16 cellular contexts compared by ENCODE assay signal in genomic region chr16:11080999-11081630, GRCh38.
DNase-seq lines count a peak whose midpoint lies in the region; ATAC-seq and TF ChIP-seq lines count a peak whose summit lies in the region.
"Had no signal": no experiment of that assay in that cellular context is flagged by ENCODE, and none has a peak within 500 bp of the region (broad histone marks: within the 10 kb centered on the region; RNA-seq: fewer than 3 reads in every experiment).

No MANE protein-coding gene starts in this region.

- BruUV-seq in Calu3 (replicated peaks; lab: Mats Ljungman, UMichigan), result no TSS peak

- no peak for ATAC-seq in GM19455 (IDR thresholded peaks at IDR 0.05; ENCODE audit: unreplicated experiment)

- peaks cover 80% of the 10 kb centered on the region for H3K4me1 Mint-ChIP-seq in activated CD4-positive, alpha-beta memory T cell treated with anti-CD3 and anti-CD28 coated beads for 36 hours (ENCODE audit: low read depth)
- H3K4me1 Mint-ChIP-seq in activated CD4-positive, alpha-beta memory T cell treated with anti-CD3 and anti-CD28 coated beads, Interleukin-2, amount 10 ng/mL, durations not matched to agents 7 days and 5 days, result peaks cover 74% of the 10 kb centered on the region
- H3K4me1 Mint-ChIP-seq in Calu3 (ENCODE audit: low read depth, unreplicated experiment), result peaks cover 58% of the 10 kb centered on the region
- H3K4me1 Mint-ChIP-seq in chondrocyte (ENCODE audit: low read depth), result peaks cover 75% of the 10 kb centered on the region

- H3K4me3 Mint-ChIP-seq in activated CD4-positive, alpha-beta memory T cell treated with anti-CD3 and anti-CD28 coated beads for 36 hours, result no peak overlapping the region
- no peak overlapping the region for H3K4me3 Mint-ChIP-seq in activated CD4-positive, alpha-beta memory T cell treated with anti-CD3 and anti-CD28 coated beads, Interleukin-2, amount 10 ng/mL, durations not matched to agents 7 days and 5 days
- H3K4me3 Mint-ChIP-seq in Calu3 (ENCODE audit: low read depth, unreplicated experiment) (no peak overlapping the region), chondrocyte (ENCODE audit: unreplicated experiment) (no peak overlapping the region)
- H3K4me3 Mint-ChIP-seq: CD8-positive, alpha-beta memory T cell had no signal

- CTCF ChIA-PET in activated CD4-positive, alpha-beta memory T cell treated with anti-CD3 and anti-CD28 coated beads for 36 hours (lab: Charles Lee), result interaction anchor here (1.9 kb wide), 1 partner anchor 19 kb away, joined by 7 read pairs; no protein-coding TSS in a partner anchor
- CTCF ChIA-PET in activated CD4-positive, alpha-beta memory T cell treated with anti-CD3 and anti-CD28 coated beads, Interleukin-2, amount 10 ng/mL, durations not matched to agents 7 days and 5 days (lab: Charles Lee), result no interaction called here
- CTCF ChIA-PET in Calu3 (lab: Charles Lee), result no interaction called here

- H3K9me3 ChIP-seq in sigmoid colon (no peaks in the 10 kb centered on the region), breast epithelium (no peaks in the 10 kb centered on the region)
- H3K9me3 ChIP-seq: ovary had no signal

- H3K4me3 ChIP-seq in sigmoid colon, result no peak overlapping the region
- H3K4me3 ChIP-seq in breast epithelium, result no peak overlapping the region
- no peak overlapping the region for H3K4me3 ChIP-seq in dorsolateral prefrontal cortex
- H3K4me3 ChIP-seq: ovary had no signal

- 95 to 97% methylated on average over 7 of the region's 7 CpGs for WGBS in sigmoid colon, 2 donors

- H3K4me1 ChIP-seq in sigmoid colon (peaks cover 0 to 84% (median 77%) of the 10 kb centered on the region in 4 donors), breast epithelium (no peaks in the 10 kb centered on the region)

- no peak for DNase-seq in activated CD4-positive, alpha-beta memory T cell treated with anti-CD3 and anti-CD28 coated beads for 36 hours
- DNase-seq in activated CD4-positive, alpha-beta memory T cell treated with anti-CD3 and anti-CD28 coated beads, Interleukin-2, amount 10 ng/mL, durations not matched to agents 7 days and 5 days, result no peak
- DNase-seq in Calu3 (no peak), chondrocyte (ENCODE audit: low spot score) (peak; percentile 68), sigmoid colon (peak; percentile 62), breast epithelium (ENCODE audit: low spot score in 2 of 2) (no peak), dorsolateral prefrontal cortex (no peak)
- DNase-seq: activated gamma-delta T cell treated with Interleukin-2 at 50 U/mL for 16 hours; CD8-positive, alpha-beta memory T cell; NCI-H2029 treated with DMSO at 0.1 percent for 48 hours; NCI-H524; OCI-M1; stimulated activated naive CD4-positive, alpha-beta T cell; T-helper 9 cell had no signal

- no peaks in the 10 kb centered on the region for H3K36me3 ChIP-seq in sigmoid colon
- no peaks in the 10 kb centered on the region for H3K36me3 ChIP-seq in breast epithelium
- H3K36me3 ChIP-seq: ovary had no signal

- peak overlapping the region; percentile 94 for H3K27ac Mint-ChIP-seq in activated CD4-positive, alpha-beta memory T cell treated with anti-CD3 and anti-CD28 coated beads for 36 hours
- no peak overlapping the region for H3K27ac Mint-ChIP-seq in activated CD4-positive, alpha-beta memory T cell treated with anti-CD3 and anti-CD28 coated beads, Interleukin-2, amount 10 ng/mL, durations not matched to agents 7 days and 5 days
- H3K27ac Mint-ChIP-seq in Calu3 (ENCODE audit: unreplicated experiment), result peak overlapping the region; percentile 68
- H3K27ac Mint-ChIP-seq in chondrocyte (ENCODE audit: unreplicated experiment), result peak overlapping the region; percentile 65

- TF ChIP-seq EP300 in sigmoid colon (IDR thresholded peaks at IDR 0.05), result no peak

- H3K36me3 Mint-ChIP-seq in activated CD4-positive, alpha-beta memory T cell treated with anti-CD3 and anti-CD28 coated beads for 36 hours, result peaks cover 22% of the 10 kb centered on the region
- H3K36me3 Mint-ChIP-seq in activated CD4-positive, alpha-beta memory T cell treated with anti-CD3 and anti-CD28 coated beads, Interleukin-2, amount 10 ng/mL, durations not matched to agents 7 days and 5 days (ENCODE audit: low read depth), result peaks cover 41% of the 10 kb centered on the region
- peaks cover 24% of the 10 kb centered on the region for H3K36me3 Mint-ChIP-seq in Calu3 (ENCODE audit: insufficient read depth, unreplicated experiment)
- peaks cover 2% of the 10 kb centered on the region for H3K36me3 Mint-ChIP-seq in chondrocyte (ENCODE audit: low read depth)

- no peaks in the 10 kb centered on the region for H3K27me3 Mint-ChIP-seq in activated CD4-positive, alpha-beta memory T cell treated with anti-CD3 and anti-CD28 coated beads for 36 hours
- H3K27me3 Mint-ChIP-seq in activated CD4-positive, alpha-beta memory T cell treated with anti-CD3 and anti-CD28 coated beads, Interleukin-2, amount 10 ng/mL, durations not matched to agents 7 days and 5 days, result no peaks in the 10 kb centered on the region
- H3K27me3 Mint-ChIP-seq in Calu3 (ENCODE audit: unreplicated experiment), result no peaks in the 10 kb centered on the region
- no peaks in the 10 kb centered on the region for H3K27me3 Mint-ChIP-seq in chondrocyte (ENCODE audit: low read depth)
- H3K27me3 Mint-ChIP-seq: CD8-positive, alpha-beta memory T cell had no signal

- TF ChIP-seq POLR2A in sigmoid colon (IDR thresholded peaks at IDR 0.05) (no peak), breast epithelium (IDR thresholded peaks at IDR 0.05) (no peak)

- POLR2A ChIA-PET in activated CD4-positive, alpha-beta memory T cell treated with anti-CD3 and anti-CD28 coated beads for 36 hours (lab: Charles Lee), result interaction anchor here (1.1 kb wide), 1 partner anchor 25 kb away, joined by 3 read pairs; no protein-coding TSS in a partner anchor
- POLR2A ChIA-PET in activated CD4-positive, alpha-beta memory T cell treated with anti-CD3 and anti-CD28 coated beads, Interleukin-2, amount 10 ng/mL, durations not matched to agents 7 days and 5 days (lab: Charles Lee), result interaction anchor here (1.2 kb wide), 1 partner anchor 29 kb away, joined by 5 read pairs; no protein-coding TSS in a partner anchor

- no peak for TF ChIP-seq CTCF in Calu3 (IDR thresholded peaks at IDR 0.05; ENCODE audit: unreplicated experiment)
- no peak for TF ChIP-seq CTCF in chondrocyte (IDR thresholded peaks at IDR 0.05)
- no peak for TF ChIP-seq CTCF in sigmoid colon (IDR thresholded peaks at IDR 0.05)
- no peak for TF ChIP-seq CTCF in breast epithelium (IDR thresholded peaks at IDR 0.05)
- TF ChIP-seq CTCF in dorsolateral prefrontal cortex (IDR thresholded peaks at IDR 0.05 in 54 of 56, conservative IDR thresholded peaks at IDR 0.05 in 2 of 56; ENCODE audit: low read depth in 1 of 56, partially characterized antibody in 56 of 56), result no peak

- H3K27me3 ChIP-seq in sigmoid colon (no peaks in the 10 kb centered on the region), breast epithelium (no peaks in the 10 kb centered on the region), dorsolateral prefrontal cortex (no peaks in the 10 kb centered on the region)
- H3K27me3 ChIP-seq: ovary had no signal

- intact Hi-C loops in activated CD4-positive, alpha-beta memory T cell treated with anti-CD3 and anti-CD28 coated beads for 36 hours (cut with micrococcal nuclease), result no loop called here
- intact Hi-C loops in Calu3 (cut with micrococcal nuclease; ENCODE audit: unreplicated experiment), result no loop called here
- intact Hi-C loops in sigmoid colon (cut with DNase I), result no loop called here
- intact Hi-C loops in breast epithelium (cut with DNase I; ENCODE audit: low total_unique reads), result no loop called here
- intact Hi-C loops in dorsolateral prefrontal cortex (cut with DNase I), result no loop called here

- H3K9me3 Mint-ChIP-seq in activated CD4-positive, alpha-beta memory T cell treated with anti-CD3 and anti-CD28 coated beads for 36 hours, result no peaks in the 10 kb centered on the region
- no peaks in the 10 kb centered on the region for H3K9me3 Mint-ChIP-seq in activated CD4-positive, alpha-beta memory T cell treated with anti-CD3 and anti-CD28 coated beads, Interleukin-2, amount 10 ng/mL, durations not matched to agents 7 days and 5 days
- H3K9me3 Mint-ChIP-seq in Calu3 (ENCODE audit: low read depth, unreplicated experiment) (no peaks in the 10 kb centered on the region), chondrocyte (ENCODE audit: low read depth) (no peaks in the 10 kb centered on the region)
- H3K9me3 Mint-ChIP-seq: CD8-positive, alpha-beta memory T cell had no signal

- H3K27ac ChIP-seq in sigmoid colon, result peak overlapping the region in 3 of 4 donors; percentile 80 to 87 (median 83)
- H3K27ac ChIP-seq in breast epithelium, result no peak overlapping the region
- no peak overlapping the region for H3K27ac ChIP-seq in dorsolateral prefrontal cortex
- H3K27ac ChIP-seq: ovary had no signal

Comparison
In these comparisons a context has a peak if more than half of its experiments do, and no peak if none do; other contexts are left out.
1. DNase-seq: peak in chondrocyte (single experiment) and sigmoid colon (single experiment); none in activated CD4-positive, alpha-beta memory T cell treated with anti-CD3 and anti-CD28 coated beads for 36 hours (single experiment), activated CD4-positive, alpha-beta memory T cell treated with anti-CD3 and anti-CD28 coated beads, Interleukin-2, amount 10 ng/mL, durations not matched to agents 7 days and 5 days (single experiment), Calu3 (single experiment), breast epithelium (0 of 2) and dorsolateral prefrontal cortex (0 of 10).
2. H3K27ac ChIP-seq: peak in sigmoid colon (3 of 4); none in breast epithelium (0 of 2) and dorsolateral prefrontal cortex (0 of 59).